In the genomic region with DNA sequence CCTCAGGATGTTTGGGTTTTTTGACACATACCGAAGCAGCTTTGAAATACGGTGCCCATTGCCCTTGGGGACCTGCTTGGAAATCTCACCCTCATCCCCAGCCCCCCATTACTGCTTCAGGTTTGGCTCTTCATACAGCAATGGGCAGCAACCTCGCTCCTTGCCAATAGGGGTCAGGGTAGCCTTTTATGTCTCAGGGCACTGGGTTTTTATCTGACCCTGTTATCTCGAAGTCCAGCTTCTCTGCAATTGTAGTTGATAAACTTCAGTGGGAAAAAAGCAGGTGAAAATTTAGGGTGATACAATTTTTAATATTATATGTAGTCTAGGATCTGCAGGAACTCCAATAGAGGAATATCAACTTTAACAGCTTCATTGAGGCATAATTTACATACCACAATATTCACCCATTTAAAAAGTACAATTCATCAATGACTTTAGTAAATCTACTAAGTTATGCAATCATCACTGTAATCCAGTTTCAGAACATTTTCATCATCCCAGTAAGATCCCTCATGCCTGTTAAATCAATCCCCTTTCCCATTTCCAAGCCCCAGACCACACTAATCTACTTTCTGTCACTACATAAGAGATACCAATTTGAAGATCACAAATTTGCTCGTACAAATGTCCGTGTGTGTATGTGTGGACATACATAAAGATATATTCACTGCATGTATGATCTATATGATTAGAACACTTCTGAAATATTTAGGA, we compare ENCODE assay signal across 9 cellular contexts.
A peak's percentile ranks its signal among the peaks of the same experiment; 100 is the strongest.
DNase-seq lines count a peak whose midpoint lies in the region; ATAC-seq and TF ChIP-seq lines count a peak whose summit lies in the region.
"Had no signal": no experiment of that assay in that cellular context is flagged by ENCODE, and none has a peak within 500 bp of the region (broad histone marks: within the 10 kb centered on the region; RNA-seq: fewer than 3 reads in every experiment).

No MANE protein-coding gene starts in this region.

- TF ChIP-seq CTCF in LNCAP (IDR thresholded peaks at IDR 0.05) (peak; percentile 83), astrocyte of the spinal cord (IDR thresholded peaks at IDR 0.05; ENCODE audit: low read depth, low read length) (peak; percentile 80)

- no peak for ATAC-seq in GM18511 (IDR thresholded peaks at IDR 0.05; ENCODE audit: unreplicated experiment)
- no peak for ATAC-seq in esophagus mucosa

- DNase-seq in NCI-H510A treated with DMSO at 0.1 percent for 48 hours (lab: John Stamatoyannopoulos, UW), result peak; percentile 38
- no peak for DNase-seq in NCI-H510A (lab: John Stamatoyannopoulos, UW)
- peak; percentile 55 for DNase-seq in astrocyte of the spinal cord (ENCODE audit: low read depth, low spot score)
- peak; percentile 64 for DNase-seq in myocyte (ENCODE audit: low read depth)
- DNase-seq in occipital lobe (lab: John Stamatoyannopoulos, UW), result no peak

- no peak overlapping the region for H3K4me3 ChIP-seq in astrocyte of the spinal cord (ENCODE audit: low read depth, low read length)
- H3K4me3 ChIP-seq: skin epidermis had no signal

- in situ Hi-C loops in astrocyte of the spinal cord (cut with HindIII; ENCODE audit: low sequenced_read_pairs), result no loop called here

Comparison
In these comparisons a context has a peak if more than half of its experiments do, and no peak if none do; other contexts are left out.
1. DNase-seq: peak in NCI-H510A treated with DMSO at 0.1 percent for 48 hours (single experiment), astrocyte of the spinal cord (single experiment) and myocyte (single experiment); none in NCI-H510A (single experiment) and occipital lobe (single experiment).